In the genomic region with DNA sequence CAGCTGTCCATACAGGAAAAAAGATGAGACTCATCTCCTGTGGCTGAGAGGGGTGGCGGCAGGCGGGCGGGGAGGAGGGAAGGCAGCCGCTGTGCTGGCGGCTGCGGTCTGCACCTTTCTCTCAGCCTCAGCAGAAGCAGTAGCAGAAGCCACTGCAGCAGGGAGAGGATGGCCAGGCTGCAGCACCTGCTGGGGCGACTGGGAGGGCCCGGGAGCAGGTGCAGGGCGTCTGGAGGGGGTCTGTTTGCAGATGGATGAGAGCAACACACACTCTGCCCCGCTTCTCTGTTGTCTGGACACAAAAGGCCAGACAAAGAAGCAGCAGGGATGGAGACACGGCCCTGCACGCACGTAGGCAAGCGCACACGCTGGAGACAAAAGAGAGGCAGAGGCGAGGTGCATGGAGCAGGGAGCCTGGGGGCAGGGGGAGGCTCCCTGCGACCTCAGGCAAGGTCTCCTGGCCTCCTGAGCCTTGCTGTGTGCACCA, we compare ENCODE assay signal across 8 cellular contexts. TPM values are rescaled to one million over a fixed set of nuclear protein-coding genes. Genes with fewer than 3 reads are reported as not detected.
A peak's percentile ranks its signal among the peaks of the same experiment; 100 is the strongest.
DNase-seq lines count a peak whose midpoint lies in the region; ATAC-seq and TF ChIP-seq lines count a peak whose summit lies in the region.

No MANE protein-coding gene starts in this region.

- H3K4me1 ChIP-seq in osteoblast (ENCODE audit: insufficient read depth, low read length) (peaks cover 20% of the 10 kb centered on the region), Karpas-422 (ENCODE audit: low read length) (peaks cover 12% of the 10 kb centered on the region)

- peak; percentile 41 for ATAC-seq in activated CD8-positive, alpha-beta T cell treated with anti-CD3 and anti-CD28 coated beads for 36 hours

- H3K4me2 ChIP-seq in osteoblast (ENCODE audit: insufficient read depth, low read length) (no peak overlapping the region), Karpas-422 (ENCODE audit: low read depth, low read length, poor library complexity, severe bottlenecking) (no peak overlapping the region)

- H3K79me2 ChIP-seq in osteoblast (ENCODE audit: insufficient read depth, low read length) (no peaks in the 10 kb centered on the region), Karpas-422 (ENCODE audit: low read length) (no peaks in the 10 kb centered on the region)

- no peaks in the 10 kb centered on the region for H3K36me3 ChIP-seq in osteoblast (ENCODE audit: insufficient read depth, low read length)
- H3K36me3 ChIP-seq in Karpas-422 (ENCODE audit: insufficient read depth, low read length): no peaks in the 10 kb centered on the region

- peaks cover 63% of the 10 kb centered on the region for H3K27me3 ChIP-seq in osteoblast (ENCODE audit: insufficient read depth, low read length)
- no peaks in the 10 kb centered on the region for H3K27me3 ChIP-seq in Karpas-422 (ENCODE audit: low read length)

- peak overlapping the region; percentile 51 for H3K27ac Mint-ChIP-seq in activated CD8-positive, alpha-beta T cell treated with anti-CD3 and anti-CD28 coated beads for 36 hours

- no peak overlapping the region for H3K9ac ChIP-seq in Karpas-422 (ENCODE audit: low read length)

- peaks cover 76% of the 10 kb centered on the region for H3K4me1 Mint-ChIP-seq in activated CD8-positive, alpha-beta T cell treated with anti-CD3 and anti-CD28 coated beads for 36 hours (ENCODE audit: low read depth)

- H3K27me3 Mint-ChIP-seq in activated CD8-positive, alpha-beta T cell treated with anti-CD3 and anti-CD28 coated beads for 36 hours: no peaks in the 10 kb centered on the region

- H3K4me3 Mint-ChIP-seq in activated CD8-positive, alpha-beta T cell treated with anti-CD3 and anti-CD28 coated beads for 36 hours: peak overlapping the region; percentile 49

- no peak overlapping the region for H3K4me3 ChIP-seq in osteoblast (ENCODE audit: insufficient read depth, low read length)
- H3K4me3 ChIP-seq in Karpas-422 (ENCODE audit: low read length): no peak overlapping the region

- H3K9me3 ChIP-seq in osteoblast (ENCODE audit: low read depth, low read length) (no peaks in the 10 kb centered on the region), Karpas-422 (ENCODE audit: low read length) (no peaks in the 10 kb centered on the region)

- no peaks in the 10 kb centered on the region for H3K36me3 Mint-ChIP-seq in activated CD8-positive, alpha-beta T cell treated with anti-CD3 and anti-CD28 coated beads for 36 hours (ENCODE audit: low read depth)

- H2AFZ ChIP-seq in osteoblast (ENCODE audit: low read length): no peak overlapping the region
- H2AFZ ChIP-seq in Karpas-422 (ENCODE audit: low read length): no peak overlapping the region

- H3K27ac ChIP-seq in osteoblast (ENCODE audit: low read depth, low read length) (no peak overlapping the region), Karpas-422 (ENCODE audit: low read length) (no peak overlapping the region)

- H4K20me1 ChIP-seq in osteoblast (ENCODE audit: insufficient read depth, low read length) (no peaks in the 10 kb centered on the region), Karpas-422 (ENCODE audit: insufficient read depth, low read depth, low read length) (no peaks in the 10 kb centered on the region)

- H3K9me2 ChIP-seq in Karpas-422 (replicated peaks; ENCODE audit: insufficient read depth, low read length): no peaks in the 10 kb centered on the region

- intact Hi-C loops in activated CD8-positive, alpha-beta T cell treated with anti-CD3 and anti-CD28 coated beads for 36 hours (cut with micrococcal nuclease): no loop called here
- intact Hi-C loops in posterior vena cava (cut with DNase I): no loop called here

- DNase-seq in DMS53 treated with DMSO at 0.1 percent for 48 hours (lab: John Stamatoyannopoulos, UW; ENCODE audit: unreplicated experiment) (peak; percentile 55), NCI-H2081 treated with DMSO at 0.1 percent for 48 hours (lab: John Stamatoyannopoulos, UW) (peak; percentile 85), iPS-NIHi7 (ENCODE audit: extremely low spot score) (peak; percentile 51), posterior vena cava (ENCODE audit: low spot score) (no peak), mesenteric fat pad (ENCODE audit: low spot score) (no peak), osteoblast (ENCODE audit: insufficient read length, low spot score, missing footprints) (no peak), Karpas-422 (no peak)
- DNase-seq in activated CD8-positive, alpha-beta T cell treated with anti-CD3 and anti-CD28 coated beads for 36 hours: peak; percentile 62

- POLR2A ChIA-PET in activated CD8-positive, alpha-beta T cell treated with anti-CD3 and anti-CD28 coated beads for 36 hours (lab: Charles Lee): no interaction called here

- CTCF ChIA-PET in activated CD8-positive, alpha-beta T cell treated with anti-CD3 and anti-CD28 coated beads for 36 hours (lab: Charles Lee): no interaction called here

- H3K9me3 Mint-ChIP-seq in activated CD8-positive, alpha-beta T cell treated with anti-CD3 and anti-CD28 coated beads for 36 hours: no peaks in the 10 kb centered on the region

- TF ChIP-seq CTCF in activated CD8-positive, alpha-beta T cell treated with anti-CD3 and anti-CD28 coated beads for 36 hours (IDR thresholded peaks at IDR 0.05): no peak
- no peak for TF ChIP-seq CTCF in osteoblast (IDR thresholded peaks at IDR 0.05; ENCODE audit: extremely low read depth, low read depth, low read length)

RNA-seq across cellular contexts. Expression of gene MIAT, which starts 9.3 kb away (rescaled TPM):
- total RNA-seq in activated CD8-positive, alpha-beta T cell treated with anti-CD3 and anti-CD28 coated beads for 36 hours: 10 to 100 TPM; 11.6 to 11.9 TPM
- total RNA-seq in posterior vena cava (1 to 10 TPM; 1.4 to 1.6 TPM), mesenteric fat pad (2.5 TPM), osteoblast (1.8 TPM in 2 replicates)
- 1.5 and 2.6 TPM in 2 replicates for total RNA-seq in Karpas-422 (2014; rRNA removed; shearing (Covaris generic); ENCODE audit: low replicate concordance)

RNA-seq across cellular contexts. Expression of gene CRYBA4, which starts 26.3 kb away (rescaled TPM):
- not detected for total RNA-seq in activated CD8-positive, alpha-beta T cell treated with anti-CD3 and anti-CD28 coated beads for 36 hours
- total RNA-seq in posterior vena cava (not detected), mesenteric fat pad (not detected), osteoblast (not detected in 2 replicates)
- total RNA-seq in Karpas-422 (2014; rRNA removed; shearing (Covaris generic); ENCODE audit: low replicate concordance): not detected in 2 replicates

RNA-seq across cellular contexts. Expression of gene CRYBB1, which starts 30.2 kb away (rescaled TPM):
- total RNA-seq in activated CD8-positive, alpha-beta T cell treated with anti-CD3 and anti-CD28 coated beads for 36 hours: not detected
- total RNA-seq in posterior vena cava (1 to 10 TPM; 1.7 to 2.5 TPM), mesenteric fat pad (2.8 TPM), osteoblast (not detected in 2 replicates)
- total RNA-seq in Karpas-422 (2014; rRNA removed; shearing (Covaris generic); ENCODE audit: low replicate concordance): 0.22 and 2.2 TPM in 2 replicates

RNA-seq across cellular contexts. Expression of gene TPST2, which starts 58.1 kb away (rescaled TPM):
- 10 to 100 TPM; 30.7 to 33.6 TPM for total RNA-seq in activated CD8-positive, alpha-beta T cell treated with anti-CD3 and anti-CD28 coated beads for 36 hours
- 10 to 100 TPM; 24.5 to 33.8 TPM for total RNA-seq in posterior vena cava
- total RNA-seq in mesenteric fat pad: 58.7 TPM
- 98.4 and 100 TPM in 2 replicates for total RNA-seq in osteoblast
- 52.9 and 61.4 TPM in 2 replicates for total RNA-seq in Karpas-422 (2014; rRNA removed; shearing (Covaris generic); ENCODE audit: low replicate concordance)

Comparison
In these comparisons a context has a peak if more than half of its experiments do, and no peak if none do; other contexts are left out.
1. DNase-seq: peak in DMS53 treated with DMSO at 0.1 percent for 48 hours (single experiment), NCI-H2081 treated with DMSO at 0.1 percent for 48 hours (single experiment), activated CD8-positive, alpha-beta T cell treated with anti-CD3 and anti-CD28 coated beads for 36 hours (single experiment) and iPS-NIHi7 (single experiment); none in posterior vena cava (single experiment), mesenteric fat pad (single experiment), osteoblast (single experiment) and Karpas-422 (single experiment).